20 cellular contexts compared by ENCODE assay signal in the genomic region with DNA sequence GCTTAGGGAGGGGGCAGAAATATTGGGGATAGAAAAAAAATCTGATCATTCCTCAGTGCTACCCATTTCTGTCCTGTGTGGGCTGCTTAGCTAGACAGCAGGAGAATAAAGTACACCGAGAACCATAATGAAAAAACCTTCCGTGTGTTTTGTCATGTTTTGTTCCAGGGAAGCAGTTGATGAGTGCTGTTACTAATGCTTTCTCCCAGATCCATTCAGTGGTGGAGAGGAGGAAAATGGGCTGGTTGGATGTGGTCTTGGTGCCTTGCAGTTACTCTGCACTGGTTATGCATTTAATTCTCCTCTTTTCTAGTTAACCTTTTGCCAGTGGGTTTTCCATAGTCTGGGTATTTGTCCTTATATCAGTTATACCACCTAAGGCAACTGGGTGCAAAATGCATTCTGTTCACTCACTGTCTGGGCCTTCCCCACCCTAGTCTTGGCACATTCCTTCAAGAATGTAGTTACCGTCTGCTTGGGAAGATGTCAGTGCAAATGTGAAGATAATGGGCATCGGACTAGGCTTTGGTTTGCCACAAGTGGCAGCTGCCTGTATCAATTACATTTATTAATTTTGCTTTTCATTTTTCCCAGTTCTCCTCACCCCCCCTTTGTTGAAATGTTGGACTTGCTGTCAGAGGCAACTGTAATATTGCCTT. TPM values are rescaled to one million over a fixed set of nuclear protein-coding genes. Genes with fewer than 3 reads are reported as not detected.
DNase-seq lines count a peak whose midpoint lies in the region; ATAC-seq and TF ChIP-seq lines count a peak whose summit lies in the region.
"Had no signal": no experiment of that assay in that cellular context is flagged by ENCODE, and none has a peak within 500 bp of the region (broad histone marks: within the 10 kb centered on the region; RNA-seq: fewer than 3 reads in every experiment).

No MANE protein-coding gene starts in this region.

- no peak overlapping the region for H3K9ac ChIP-seq in SK-N-MC (ENCODE audit: insufficient read length)
- peak overlapping the region; percentile 60 for H3K9ac ChIP-seq in mesenchymal stem cell (ENCODE audit: low read length)

- no peak overlapping the region for H4K91ac ChIP-seq in mesenchymal stem cell (ENCODE audit: low read length)

- no peak overlapping the region for H2BK5ac ChIP-seq in mesenchymal stem cell (ENCODE audit: low read depth, low read length, poor library complexity, severe bottlenecking)

- no peak overlapping the region for H2BK12ac ChIP-seq in mesenchymal stem cell (ENCODE audit: low read length in 2 of 2)

- H3K36me3 ChIP-seq in cardiac muscle cell (peaks cover 30% of the 10 kb centered on the region), right atrium auricular region (peaks cover 31% of the 10 kb centered on the region), SK-N-MC (ENCODE audit: insufficient read depth, low read length) (peaks cover 59% of the 10 kb centered on the region), mesenchymal stem cell (ENCODE audit: control insufficient read depth in 1 of 2, insufficient read depth in 2 of 2, low read depth in 1 of 2, low read length in 2 of 2) (peaks cover 20 to 59% of the 10 kb centered on the region in 2 experiments)

- no peak overlapping the region for H3K4me3 ChIP-seq in cardiac muscle cell
- no peak overlapping the region for H3K4me3 ChIP-seq in right atrium auricular region
- no peak overlapping the region for H3K4me3 ChIP-seq in SK-N-MC
- no peak overlapping the region for H3K4me3 ChIP-seq in mesenchymal stem cell (ENCODE audit: insufficient read depth in 1 of 2, low read depth in 1 of 2, low read length in 2 of 2)
- H3K4me3 ChIP-seq: MG63 had no signal

- no peak overlapping the region for H3K4me2 ChIP-seq in mesenchymal stem cell (ENCODE audit: low read length, poor library complexity, severe bottlenecking)

- WGBS in mesenchymal stem cell: 96% methylated on average over 2 of the region's 4 CpGs

- TF ChIP-seq CTCF in cardiac muscle cell (IDR thresholded peaks at IDR 0.05; ENCODE audit: low read depth, low read length) (no peak), right atrium auricular region (IDR thresholded peaks at IDR 0.05) (no peak), GM20000 (IDR thresholded peaks at IDR 0.05; ENCODE audit: extremely low read depth, missing control alignments) (no peak)

- H3K79me1 ChIP-seq in mesenchymal stem cell (replicated peaks; ENCODE audit: low read length, poor library complexity, severe bottlenecking): peaks cover 13% of the 10 kb centered on the region

- H3K23ac ChIP-seq in mesenchymal stem cell (ENCODE audit: low read length in 2 of 2): no peak overlapping the region

- no peak overlapping the region for H2BK15ac ChIP-seq in mesenchymal stem cell (ENCODE audit: low read depth, poor library complexity, severe bottlenecking)

- H3K27me3 ChIP-seq in cardiac muscle cell (no peaks in the 10 kb centered on the region), right atrium auricular region (no peaks in the 10 kb centered on the region), mesenchymal stem cell (ENCODE audit: control insufficient read depth in 1 of 2, insufficient read depth in 1 of 2, low read length in 2 of 2) (no peaks in the 10 kb centered on the region)
- H3K27me3 ChIP-seq: MG63 had no signal

- H3K27ac ChIP-seq in cardiac muscle cell: peak overlapping the region; percentile 66
- H3K27ac ChIP-seq in right atrium auricular region: no peak overlapping the region
- H3K27ac ChIP-seq in SK-N-MC: peak overlapping the region; percentile 58
- H3K27ac ChIP-seq in mesenchymal stem cell (ENCODE audit: low read length, poor library complexity, severe bottlenecking): no peak overlapping the region

- H2BK120ac ChIP-seq in mesenchymal stem cell (ENCODE audit: low read depth, low read length): no peak overlapping the region

- H3K18ac ChIP-seq in mesenchymal stem cell (ENCODE audit: low read depth in 1 of 2, low read length in 2 of 2): no peak overlapping the region

- no peak overlapping the region for H3K4ac ChIP-seq in mesenchymal stem cell (ENCODE audit: low read depth in 1 of 2, low read length in 2 of 2)

- no peak overlapping the region for H2AK5ac ChIP-seq in mesenchymal stem cell (ENCODE audit: low read length, severe bottlenecking)

- H4K8ac ChIP-seq in mesenchymal stem cell (ENCODE audit: low read length): no peak overlapping the region

- DNase-seq in cardiac muscle cell (ENCODE audit: low read depth in 1 of 2, low spot score in 1 of 2) (no peak), right atrium auricular region (ENCODE audit: low spot score) (no peak), SK-N-MC (ENCODE audit: low read depth, low spot score) (no peak), mesenchymal stem cell (no peak), GM20000 (ENCODE audit: low spot score) (no peak), ureter (ENCODE audit: low spot score) (no peak)
- DNase-seq: activated B cell treated with CpG ODN at 0.5 μM for 24 hours; caudate nucleus; effector CD4-positive, alpha-beta T cell; GF-D8; hippocampal formation; MG63; NCI-H1694; NCI-H446; NK-92 treated with Interleukin-12 subunit alpha and Interleukin-12 subunit beta, amount 100 ng/mL, for 24 hours; posterior cingulate gyrus had no signal

- H3K14ac ChIP-seq in mesenchymal stem cell (ENCODE audit: low read length in 2 of 2): no peak overlapping the region

- no peak overlapping the region for H2AFZ ChIP-seq in mesenchymal stem cell (ENCODE audit: low read depth, low read length)

- ATAC-seq in HG03460 (IDR thresholded peaks at IDR 0.05; ENCODE audit: unreplicated experiment): no peak
- no peak for ATAC-seq in GM19351 (IDR thresholded peaks at IDR 0.05; ENCODE audit: unreplicated experiment)

- H3K4me1 ChIP-seq in cardiac muscle cell (ENCODE audit: low read depth) (no peaks in the 10 kb centered on the region), right atrium auricular region (no peaks in the 10 kb centered on the region), mesenchymal stem cell (ENCODE audit: control insufficient read depth, insufficient read depth, low read depth, low read length) (peaks cover 4% of the 10 kb centered on the region)

- no peaks in the 10 kb centered on the region for H3K9me3 ChIP-seq in cardiac muscle cell (ENCODE audit: low read depth)
- H3K9me3 ChIP-seq in right atrium auricular region: no peaks in the 10 kb centered on the region
- no peaks in the 10 kb centered on the region for H3K9me3 ChIP-seq in SK-N-MC (ENCODE audit: low read depth, low read length)
- no peaks in the 10 kb centered on the region for H3K9me3 ChIP-seq in mesenchymal stem cell (ENCODE audit: control insufficient read depth, low read length)
- H3K9me3 ChIP-seq: MG63 had no signal

RNA-seq across cellular contexts. Expression of gene TBKBP1, which starts 9.3 kb away (rescaled TPM):
- total RNA-seq in cardiac muscle cell (112 and 143 TPM in 2 replicates), right atrium auricular region (10 to 100 TPM; 10.9 to 13.7 TPM), ureter (9.2 TPM)
- 22.6 and 30.2 TPM in 2 replicates for polyA plus RNA-seq in cardiac muscle cell
- 11.9 TPM for polyA plus RNA-seq in mesenchymal stem cell (2013, experiment 1 of 2)
- polyA plus RNA-seq in mesenchymal stem cell (2013, experiment 2 of 2): 11.7 TPM

RNA-seq across cellular contexts. Expression of gene KPNB1, which starts 34.9 kb away (rescaled TPM):
- 218 and 318 TPM in 2 replicates for total RNA-seq in cardiac muscle cell
- 97.9 and 125 TPM in 2 replicates for polyA plus RNA-seq in cardiac muscle cell
- total RNA-seq in right atrium auricular region: 100 to 1,000 TPM in 1 of 2 donors, 10 to 100 TPM in 1; 91.4 to 102 TPM
- 228 TPM for polyA plus RNA-seq in mesenchymal stem cell (2013, experiment 1 of 2)
- polyA plus RNA-seq in mesenchymal stem cell (2013, experiment 2 of 2): 191 TPM
- total RNA-seq in ureter: 352 TPM

RNA-seq across cellular contexts. Expression of gene TBX21, which starts 48.4 kb away (rescaled TPM):
- total RNA-seq in cardiac muscle cell: 1.0 and 2.9 TPM in 2 replicates
- 0.12 and 1.5 TPM in 2 replicates for polyA plus RNA-seq in cardiac muscle cell
- total RNA-seq in right atrium auricular region: under 1 TPM in 1 of 2 donors, not detected in 1; 0.39 TPM
- not detected for polyA plus RNA-seq in mesenchymal stem cell (2013, experiment 1 of 2)
- not detected for polyA plus RNA-seq in mesenchymal stem cell (2013, experiment 2 of 2)
- total RNA-seq in ureter: 1.2 TPM
- total RNA-seq: HT1080, kidney epithelial cell had no signal

Comparison
In these comparisons a context has a peak if more than half of its experiments do, and no peak if none do; other contexts are left out.
1. H3K27ac ChIP-seq: peak in cardiac muscle cell (single experiment) and SK-N-MC (single experiment); none in right atrium auricular region (0 of 2) and mesenchymal stem cell (single experiment).